25 cellular contexts compared by ENCODE assay signal in the genomic region with DNA sequence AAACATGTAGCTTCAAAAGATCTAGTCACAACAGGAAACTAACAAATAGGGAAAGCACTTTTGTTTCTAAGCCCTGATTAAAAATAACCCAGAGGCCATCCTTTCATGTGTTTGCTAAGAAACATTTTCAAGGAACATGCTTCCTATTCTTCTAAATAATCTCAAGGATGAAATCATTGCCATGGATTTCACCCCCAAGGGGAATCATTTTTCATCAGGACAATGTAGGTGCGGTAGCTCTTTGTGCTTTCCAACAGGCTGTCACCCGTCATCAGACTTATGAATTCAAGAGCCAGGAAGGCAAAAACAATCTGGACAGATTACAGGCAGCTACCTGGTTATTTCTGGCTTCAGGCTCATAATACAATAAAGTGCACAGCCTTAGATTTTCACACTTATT. TPM values are rescaled to one million over a fixed set of nuclear protein-coding genes. Genes with fewer than 3 reads are reported as not detected.
"Had no signal": no experiment of that assay in that cellular context is flagged by ENCODE, and none has a peak within 500 bp of the region (broad histone marks: within the 10 kb centered on the region; RNA-seq: fewer than 3 reads in every experiment).

No MANE protein-coding gene starts in this region.

- H3K4me1 ChIP-seq: right atrium auricular region, sigmoid colon, transverse colon had no signal

- DNase-seq: cerebellar nuclear complex; effector CD4-positive, alpha-beta T cell; esophagus squamous epithelium; immature natural killer cell; kidney; left cardiac atrium; left ventricle myocardium superior; mesenchymal stem cell; naive B cell; posterior cingulate gyrus; sigmoid colon; stimulated activated CD4-positive, alpha-beta T cell treated with anti-CD3 and anti-CD28 coated beads, Interleukin-2, amount 100 ng/mL, for 24 hours; stimulated activated CD4-positive, alpha-beta T cell treated with anti-CD3 and anti-CD28 coated beads, Interleukin-4, amount 100 ng/mL, for 4 hours; stimulated activated naive B cell treated with anti-CD40 and anti-IgM and Interleukin-4, amounts not matched to agents 10 μg/mL and 1 μg/mL and 100 μg/mL, for 72 hours; stimulated activated naive CD8-positive, alpha-beta T cell treated with anti-CD3 and anti-CD28 coated beads, Interleukin-15, amount 100 ng/mL, for 72 hours; transverse colon had no signal

- H3K36me3 Mint-ChIP-seq: immature natural killer cell; naive B cell; stimulated activated naive B cell treated with anti-CD40 and anti-IgM and Interleukin-4, amounts not matched to agents 10 μg/mL and 1 μg/mL and 100 μg/mL, for 72 hours had no signal

- ATAC-seq: foreskin keratinocyte; left cardiac atrium; left ventricle myocardium superior; stimulated activated naive B cell treated with anti-CD40 and anti-IgM and Interleukin-4, amounts not matched to agents 10 μg/mL and 1 μg/mL and 100 μg/mL, for 72 hours; stimulated activated naive CD8-positive, alpha-beta T cell treated with anti-CD3 and anti-CD28 coated beads, Interleukin-15, amount 100 ng/mL, for 72 hours had no signal

- H3K36me3 ChIP-seq: esophagus squamous epithelium, right atrium auricular region, sigmoid colon, thoracic aorta, transverse colon had no signal

- H3K4me3 ChIP-seq: esophagus squamous epithelium, lung, right atrium auricular region, sigmoid colon, skin epidermis, thoracic aorta, transverse colon had no signal

- H3K9me3 Mint-ChIP-seq: dendritic cell treated with granulocyte-macrophage colony-stimulating factor and Interleukin-4, amounts not matched to agents 40 ng/mL and 50 ng/mL, for 4 days; immature natural killer cell; naive B cell; nephron; stimulated activated naive B cell treated with anti-CD40 and anti-IgM and Interleukin-4, amounts not matched to agents 10 μg/mL and 1 μg/mL and 100 μg/mL, for 72 hours; stimulated activated naive CD8-positive, alpha-beta T cell treated with anti-CD3 and anti-CD28 coated beads, Interleukin-15, amount 100 ng/mL, for 72 hours had no signal

- H3K4me1 Mint-ChIP-seq: immature natural killer cell; naive B cell; nephron; stimulated activated naive B cell treated with anti-CD40 and anti-IgM and Interleukin-4, amounts not matched to agents 10 μg/mL and 1 μg/mL and 100 μg/mL, for 72 hours; stimulated activated naive CD8-positive, alpha-beta T cell treated with anti-CD3 and anti-CD28 coated beads, Interleukin-15, amount 100 ng/mL, for 72 hours had no signal

- H3K4me3 Mint-ChIP-seq: dendritic cell treated with granulocyte-macrophage colony-stimulating factor and Interleukin-4, amounts not matched to agents 40 ng/mL and 50 ng/mL, for 4 days; immature natural killer cell; naive B cell; nephron; stimulated activated naive B cell treated with anti-CD40 and anti-IgM and Interleukin-4, amounts not matched to agents 10 μg/mL and 1 μg/mL and 100 μg/mL, for 72 hours; stimulated activated naive CD8-positive, alpha-beta T cell treated with anti-CD3 and anti-CD28 coated beads, Interleukin-15, amount 100 ng/mL, for 72 hours had no signal

- H3K9me3 ChIP-seq: esophagus squamous epithelium, right atrium auricular region, sigmoid colon, thoracic aorta, transverse colon had no signal

- H3K27ac ChIP-seq: epithelial cell of prostate, foreskin keratinocyte, right atrium auricular region, sigmoid colon, skin epidermis, thoracic aorta, transverse colon had no signal

- H3K27ac Mint-ChIP-seq: dendritic cell treated with granulocyte-macrophage colony-stimulating factor and Interleukin-4, amounts not matched to agents 40 ng/mL and 50 ng/mL, for 4 days; immature natural killer cell; naive B cell; nephron; stimulated activated naive B cell treated with anti-CD40 and anti-IgM and Interleukin-4, amounts not matched to agents 10 μg/mL and 1 μg/mL and 100 μg/mL, for 72 hours; stimulated activated naive CD8-positive, alpha-beta T cell treated with anti-CD3 and anti-CD28 coated beads, Interleukin-15, amount 100 ng/mL, for 72 hours had no signal

- H3K27me3 ChIP-seq: right atrium auricular region, sigmoid colon, transverse colon had no signal

- FAIRE-seq: colon, kidney had no signal

RNA-seq across cellular contexts. Expression of a gene that starts 20.0 kb away (rescaled TPM):
- total RNA-seq: foreskin keratinocyte had no signal
